8 cellular contexts compared by ENCODE assay signal in the genomic region with DNA sequence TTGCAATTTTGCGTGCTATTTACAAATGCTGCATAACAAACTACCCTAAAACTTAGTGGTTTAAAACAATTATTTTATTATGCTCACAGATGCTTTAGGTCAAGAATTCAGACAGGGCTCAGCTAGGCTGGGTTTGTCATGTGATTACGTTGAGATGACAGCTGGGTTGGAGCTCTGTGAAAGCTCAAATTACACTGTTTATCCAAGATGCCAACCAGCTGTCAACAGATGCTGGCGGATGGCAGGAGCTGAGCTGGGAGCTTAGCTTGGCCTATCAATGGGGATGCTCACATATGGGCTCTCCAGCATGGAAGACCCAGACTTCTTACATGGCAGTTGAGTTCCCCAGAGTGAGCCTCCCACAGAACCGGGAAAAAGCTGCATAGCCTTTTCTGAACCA.
DNase-seq lines count a peak whose midpoint lies in the region; ATAC-seq lines count a peak whose summit lies in the region.

No MANE protein-coding gene starts in this region.

- intact Hi-C loops in left cardiac atrium (cut with DNase I) = no loop called here

- DNase-seq in DMS 273 (lab: John Stamatoyannopoulos, UW; ENCODE audit: unreplicated experiment) (peak; percentile 98), NCI-H1105 (lab: John Stamatoyannopoulos, UW) (peak; percentile 91), NCI-H69 (lab: John Stamatoyannopoulos, UW) (peak; percentile 99), left cardiac atrium (peak; percentile 30), cortex of kidney (lab: John Stamatoyannopoulos, UW) (no peak), activated T-cell treated with anti-CD3 and anti-CD28 coated beads for 4 hours (no peak), mesenteric fat pad (ENCODE audit: low spot score) (no peak)

- ATAC-seq in left cardiac atrium (peak; percentile 93 to 95), GM21723 (IDR thresholded peaks at IDR 0.05; ENCODE audit: unreplicated experiment) (no peak)

Comparison
In these comparisons a context has a peak if more than half of its experiments do, and no peak if none do; other contexts are left out.
1. DNase-seq: peak in DMS 273 (single experiment), NCI-H1105 (single experiment), NCI-H69 (single experiment) and left cardiac atrium (single experiment); none in cortex of kidney (single experiment), activated T-cell treated with anti-CD3 and anti-CD28 coated beads for 4 hours (single experiment) and mesenteric fat pad (single experiment).